In the genomic region with DNA sequence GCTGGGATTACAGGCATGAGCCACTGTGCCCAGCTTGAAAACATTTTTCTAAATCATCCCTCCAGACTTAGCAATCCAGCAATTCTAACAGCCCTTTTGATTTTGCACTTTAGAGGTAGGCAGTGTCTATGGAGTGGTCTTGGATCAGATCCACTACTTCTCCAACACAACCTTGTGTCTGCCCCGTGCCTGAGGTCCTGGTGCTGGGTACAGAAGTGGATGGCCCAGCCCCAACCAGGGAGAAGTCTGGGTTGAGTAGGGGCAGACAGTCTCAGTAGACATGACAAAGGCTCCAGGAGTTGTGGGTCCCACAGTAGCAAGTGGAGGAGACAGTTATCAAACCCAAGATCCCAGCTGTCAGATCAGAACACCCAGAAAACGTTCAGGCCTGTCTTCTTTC, we compare ENCODE assay signal across 21 cellular contexts.
A peak's percentile ranks its signal among the peaks of the same experiment; 100 is the strongest.
DNase-seq lines count a peak whose midpoint lies in the region; ATAC-seq and TF ChIP-seq lines count a peak whose summit lies in the region.
"Had no signal": no experiment of that assay in that cellular context is flagged by ENCODE, and none has a peak within 500 bp of the region (broad histone marks: within the 10 kb centered on the region; RNA-seq: fewer than 3 reads in every experiment).

No MANE protein-coding gene starts in this region.

- no peak for ATAC-seq in activated T-helper 17 cell treated with anti-CD3 and anti-CD28 coated beads, Interleukin-2, amount 50 U/mL, for 72 hours (replicated peaks)
- ATAC-seq: GM12878 had no signal

- TF ChIP-seq CTCF in thyroid gland (IDR thresholded peaks at IDR 0.05): no peak
- TF ChIP-seq CTCF in GM13976 (IDR thresholded peaks at IDR 0.05; ENCODE audit: borderline replicate concordance, control extremely low read depth, extremely low read depth, insufficient read depth, missing control alignments): no peak

- no peaks in the 10 kb centered on the region for H3K9me3 Mint-ChIP-seq in activated naive CD4-positive, alpha-beta T cell treated with anti-CD3 and anti-CD28 coated beads, Interleukin-2, amount 10 ng/mL, durations not matched to agents 7 days and 5 days
- H3K9me3 Mint-ChIP-seq in activated naive CD4-positive, alpha-beta T cell treated with anti-CD3 and anti-CD28 coated beads for 36 hours: no peaks in the 10 kb centered on the region
- H3K9me3 Mint-ChIP-seq in activated T-helper 17 cell treated with anti-CD3 and anti-CD28 coated beads, Interleukin-2, amount 50 U/mL, for 72 hours: no peaks in the 10 kb centered on the region
- H3K9me3 Mint-ChIP-seq: CD4-positive, CD25-positive, alpha-beta regulatory T cell; CD8-positive, alpha-beta memory T cell had no signal

- no peaks in the 10 kb centered on the region for H3K9me3 ChIP-seq in thyroid gland
- H3K9me3 ChIP-seq: BE2C had no signal

- no peaks in the 10 kb centered on the region for H3K36me3 ChIP-seq in thyroid gland
- H3K36me3 ChIP-seq: BE2C had no signal

- 41 to 42% methylated on average over 2 of the region's 2 CpGs for WGBS in thyroid gland, 2 donors

- peak overlapping the region; percentile 69 for H3K27ac Mint-ChIP-seq in activated naive CD4-positive, alpha-beta T cell treated with anti-CD3 and anti-CD28 coated beads, Interleukin-2, amount 10 ng/mL, durations not matched to agents 7 days and 5 days
- H3K27ac Mint-ChIP-seq in activated naive CD4-positive, alpha-beta T cell treated with anti-CD3 and anti-CD28 coated beads for 36 hours: no peak overlapping the region
- peak overlapping the region; percentile 68 for H3K27ac Mint-ChIP-seq in activated T-helper 17 cell treated with anti-CD3 and anti-CD28 coated beads, Interleukin-2, amount 50 U/mL, for 72 hours

- no peak overlapping the region for H3K4me3 Mint-ChIP-seq in activated naive CD4-positive, alpha-beta T cell treated with anti-CD3 and anti-CD28 coated beads, Interleukin-2, amount 10 ng/mL, durations not matched to agents 7 days and 5 days
- H3K4me3 Mint-ChIP-seq in activated naive CD4-positive, alpha-beta T cell treated with anti-CD3 and anti-CD28 coated beads for 36 hours: no peak overlapping the region
- H3K4me3 Mint-ChIP-seq in activated T-helper 17 cell treated with anti-CD3 and anti-CD28 coated beads, Interleukin-2, amount 50 U/mL, for 72 hours: no peak overlapping the region
- H3K4me3 Mint-ChIP-seq: CD4-positive, CD25-positive, alpha-beta regulatory T cell had no signal

- peaks cover 36% of the 10 kb centered on the region for H3K36me3 Mint-ChIP-seq in activated naive CD4-positive, alpha-beta T cell treated with anti-CD3 and anti-CD28 coated beads, Interleukin-2, amount 10 ng/mL, durations not matched to agents 7 days and 5 days
- H3K36me3 Mint-ChIP-seq in activated naive CD4-positive, alpha-beta T cell treated with anti-CD3 and anti-CD28 coated beads for 36 hours (ENCODE audit: low read depth): peaks cover 19% of the 10 kb centered on the region
- H3K36me3 Mint-ChIP-seq in activated T-helper 17 cell treated with anti-CD3 and anti-CD28 coated beads, Interleukin-2, amount 50 U/mL, for 72 hours (ENCODE audit: low read depth): peaks cover 36% of the 10 kb centered on the region

- intact Hi-C loops in activated naive CD4-positive, alpha-beta T cell treated with anti-CD3 and anti-CD28 coated beads for 36 hours (cut with micrococcal nuclease): no loop called here
- intact Hi-C loops in thyroid gland (cut with DNase I): no loop called here

- no peaks in the 10 kb centered on the region for H3K27me3 ChIP-seq in thyroid gland
- H3K27me3 ChIP-seq: BE2C had no signal

- DNase-seq in activated naive CD4-positive, alpha-beta T cell treated with anti-CD3 and anti-CD28 coated beads, Interleukin-2, amount 10 ng/mL, durations not matched to agents 7 days and 5 days: no peak
- no peak for DNase-seq in activated naive CD4-positive, alpha-beta T cell treated with anti-CD3 and anti-CD28 coated beads for 36 hours
- DNase-seq in mesenteric fat pad (ENCODE audit: low spot score): peak; percentile 43
- peak; percentile 59 to 63 for DNase-seq in thyroid gland
- no peak for DNase-seq in pons (ENCODE audit: low spot score)
- DNase-seq in GM13976 (ENCODE audit: low spot score): no peak
- DNase-seq: ACHN; BE2C; C1 segment of cervical spinal cord; CD4-positive, CD25-positive, alpha-beta regulatory T cell; CD8-positive, alpha-beta memory T cell; COR-L47; DMS 273 treated with DMSO at 0.1 percent for 48 hours; DMS53; DND-41; EL; GM23248; HCEC 1CT; IMR-90 had no signal

- CTCF ChIA-PET in activated naive CD4-positive, alpha-beta T cell treated with anti-CD3 and anti-CD28 coated beads, Interleukin-2, amount 10 ng/mL, durations not matched to agents 7 days and 5 days (lab: Charles Lee): no interaction called here
- CTCF ChIA-PET in activated naive CD4-positive, alpha-beta T cell treated with anti-CD3 and anti-CD28 coated beads for 36 hours (lab: Charles Lee): interaction anchor here (1.4 kb wide), 1 partner anchor 563 kb away, joined by 3 read pairs; no protein-coding TSS in a partner anchor

- H3K4me3 ChIP-seq in thyroid gland (replicated peaks in 1 of 3): no peak overlapping the region
- H3K4me3 ChIP-seq: GM12878, GM23248 had no signal

- H3K4me1 ChIP-seq in thyroid gland: peaks cover 5 to 9% of the 10 kb centered on the region in 2 donors

- no peak overlapping the region for H3K27ac ChIP-seq in thyroid gland
- H3K27ac ChIP-seq: GM23248 had no signal

- in situ Hi-C loops in GM13976 (cut with MboI; ENCODE audit: low sequenced_read_pairs, unreplicated experiment): no loop called here

- no peak for TF ChIP-seq POLR2A in thyroid gland (IDR thresholded peaks at IDR 0.05)

- H3K27me3 Mint-ChIP-seq in activated naive CD4-positive, alpha-beta T cell treated with anti-CD3 and anti-CD28 coated beads, Interleukin-2, amount 10 ng/mL, durations not matched to agents 7 days and 5 days: no peaks in the 10 kb centered on the region
- H3K27me3 Mint-ChIP-seq in activated naive CD4-positive, alpha-beta T cell treated with anti-CD3 and anti-CD28 coated beads for 36 hours (ENCODE audit: low read depth): no peaks in the 10 kb centered on the region
- H3K27me3 Mint-ChIP-seq in activated T-helper 17 cell treated with anti-CD3 and anti-CD28 coated beads, Interleukin-2, amount 50 U/mL, for 72 hours: no peaks in the 10 kb centered on the region
- H3K27me3 Mint-ChIP-seq: CD4-positive, CD25-positive, alpha-beta regulatory T cell; CD8-positive, alpha-beta memory T cell had no signal

- H3K4me1 Mint-ChIP-seq in activated naive CD4-positive, alpha-beta T cell treated with anti-CD3 and anti-CD28 coated beads, Interleukin-2, amount 10 ng/mL, durations not matched to agents 7 days and 5 days: peaks cover 6% of the 10 kb centered on the region
- H3K4me1 Mint-ChIP-seq in activated naive CD4-positive, alpha-beta T cell treated with anti-CD3 and anti-CD28 coated beads for 36 hours (ENCODE audit: low read depth): peaks cover 4% of the 10 kb centered on the region
- H3K4me1 Mint-ChIP-seq in activated T-helper 17 cell treated with anti-CD3 and anti-CD28 coated beads, Interleukin-2, amount 50 U/mL, for 72 hours: no peaks in the 10 kb centered on the region
- H3K4me1 Mint-ChIP-seq: CD8-positive, alpha-beta memory T cell had no signal

Comparison
In these comparisons a context has a peak if more than half of its experiments do, and no peak if none do; other contexts are left out.
1. DNase-seq: peak in mesenteric fat pad (single experiment) and thyroid gland (2 of 2); none in activated naive CD4-positive, alpha-beta T cell treated with anti-CD3 and anti-CD28 coated beads, Interleukin-2, amount 10 ng/mL, durations not matched to agents 7 days and 5 days (single experiment), activated naive CD4-positive, alpha-beta T cell treated with anti-CD3 and anti-CD28 coated beads for 36 hours (single experiment), pons (single experiment) and GM13976 (single experiment).